ENCODE assay signal across 14 cellular contexts in genomic region chr12:51070004-51070403, GRCh38. TPM values are rescaled to one million over a fixed set of nuclear protein-coding genes. Genes with fewer than 3 reads are reported as not detected.
DNase-seq lines count a peak whose midpoint lies in the region; ATAC-seq and TF ChIP-seq lines count a peak whose summit lies in the region.
"Had no signal": no experiment of that assay in that cellular context is flagged by ENCODE, and none has a peak within 500 bp of the region (broad histone marks: within the 10 kb centered on the region; RNA-seq: fewer than 3 reads in every experiment).

No MANE protein-coding gene starts in this region.

- H3K4me1 Mint-ChIP-seq in glutamatergic neuron (ENCODE audit: low read depth, unreplicated experiment), result no peaks in the 10 kb centered on the region
- peaks cover 1% of the 10 kb centered on the region for H3K4me1 Mint-ChIP-seq in activated CD8-positive, alpha-beta memory T cell treated with anti-CD3 and anti-CD28 coated beads, Interleukin-2, amount 10 ng/mL, durations not matched to agents 7 days and 5 days
- H3K4me1 Mint-ChIP-seq: neural progenitor cell had no signal

- H3K4me1 ChIP-seq in right atrium auricular region, result peaks cover 0 to under 1% of the 10 kb centered on the region in 2 donors
- H3K4me1 ChIP-seq: neural progenitor cell had no signal

- peak overlapping the region; percentile 69 for H3K27ac Mint-ChIP-seq in glutamatergic neuron (ENCODE audit: unreplicated experiment)
- no peak overlapping the region for H3K27ac Mint-ChIP-seq in activated CD8-positive, alpha-beta memory T cell treated with anti-CD3 and anti-CD28 coated beads, Interleukin-2, amount 10 ng/mL, durations not matched to agents 7 days and 5 days
- H3K27ac Mint-ChIP-seq: neural progenitor cell; T-helper 1 cell treated with Interleukin-12 subunit alpha and Interleukin-12 subunit beta and Interleukin-4 antibody, amounts not matched to agents 30 μg/mL and 1 μg/mL, for 36 hours had no signal

- H3K27ac ChIP-seq in right atrium auricular region (no peak overlapping the region), coronary artery (no peak overlapping the region)
- H3K27ac ChIP-seq: neural progenitor cell had no signal

- H3K9me3 Mint-ChIP-seq in glutamatergic neuron (ENCODE audit: unreplicated experiment), result no peaks in the 10 kb centered on the region
- no peaks in the 10 kb centered on the region for H3K9me3 Mint-ChIP-seq in activated CD8-positive, alpha-beta memory T cell treated with anti-CD3 and anti-CD28 coated beads, Interleukin-2, amount 10 ng/mL, durations not matched to agents 7 days and 5 days (ENCODE audit: low read depth)
- H3K9me3 Mint-ChIP-seq: neural progenitor cell; T-helper 1 cell treated with Interleukin-12 subunit alpha and Interleukin-12 subunit beta and Interleukin-4 antibody, amounts not matched to agents 30 μg/mL and 1 μg/mL, for 36 hours had no signal

- DNase-seq in left ventricle myocardium superior (no peak), right atrium auricular region (ENCODE audit: low spot score) (no peak), SW480 (ENCODE audit: low spot score) (peak; percentile 17), glutamatergic neuron (no peak), coronary artery (ENCODE audit: low spot score) (no peak), COLO829 (ENCODE audit: low spot score) (no peak)
- no peak for DNase-seq in stimulated activated CD4-positive, alpha-beta T cell treated with anti-CD3 and anti-CD28 coated beads, Interleukin-12 subunit alpha, Interleukin-12 subunit beta, amount 100 ng/mL, for 4 hours
- DNase-seq in activated CD8-positive, alpha-beta memory T cell treated with anti-CD3 and anti-CD28 coated beads, Interleukin-2, amount 10 ng/mL, durations not matched to agents 7 days and 5 days, result no peak
- DNase-seq: kidney; NCI-H748 treated with DMSO at 0.1 percent for 48 hours; stimulated activated CD4-positive, alpha-beta T cell treated with anti-CD3 and anti-CD28 coated beads, Interleukin-4, amount 100 ng/mL, for 1 hour had no signal

- TF ChIP-seq CTCF in right atrium auricular region (IDR thresholded peaks at IDR 0.05) (no peak), glutamatergic neuron (IDR thresholded peaks at IDR 0.05; ENCODE audit: partially characterized antibody, unreplicated experiment) (no peak), coronary artery (IDR thresholded peaks at IDR 0.05) (no peak)

- peaks cover 79% of the 10 kb centered on the region for H3K36me3 ChIP-seq in right atrium auricular region

- H3K4me3 Mint-ChIP-seq in glutamatergic neuron (ENCODE audit: unreplicated experiment), result no peak overlapping the region
- no peak overlapping the region for H3K4me3 Mint-ChIP-seq in activated CD8-positive, alpha-beta memory T cell treated with anti-CD3 and anti-CD28 coated beads, Interleukin-2, amount 10 ng/mL, durations not matched to agents 7 days and 5 days
- H3K4me3 Mint-ChIP-seq: neural progenitor cell; T-helper 1 cell treated with Interleukin-12 subunit alpha and Interleukin-12 subunit beta and Interleukin-4 antibody, amounts not matched to agents 30 μg/mL and 1 μg/mL, for 36 hours had no signal

- intact Hi-C loops in left ventricle myocardium superior (cut with micrococcal nuclease), result no loop called here

- H3K9me3 ChIP-seq in right atrium auricular region, result no peaks in the 10 kb centered on the region
- H3K9me3 ChIP-seq: body of pancreas had no signal

- H3K27me3 ChIP-seq in right atrium auricular region, result no peaks in the 10 kb centered on the region
- H3K27me3 ChIP-seq: body of pancreas, neural progenitor cell had no signal

- CTCF ChIA-PET in activated CD8-positive, alpha-beta memory T cell treated with anti-CD3 and anti-CD28 coated beads, Interleukin-2, amount 10 ng/mL, durations not matched to agents 7 days and 5 days (lab: Charles Lee), result interaction anchor here (0.6 kb wide), 1 partner anchor 998 kb away, joined by 3 read pairs; no protein-coding TSS in a partner anchor

- H3K36me3 Mint-ChIP-seq in glutamatergic neuron (ENCODE audit: unreplicated experiment), result no peaks in the 10 kb centered on the region
- peaks cover 11% of the 10 kb centered on the region for H3K36me3 Mint-ChIP-seq in activated CD8-positive, alpha-beta memory T cell treated with anti-CD3 and anti-CD28 coated beads, Interleukin-2, amount 10 ng/mL, durations not matched to agents 7 days and 5 days

- H3K4me3 ChIP-seq in right atrium auricular region, result no peak overlapping the region
- H3K4me3 ChIP-seq in coronary artery, result no peak overlapping the region
- H3K4me3 ChIP-seq: body of pancreas, neural progenitor cell had no signal

- H3K27me3 Mint-ChIP-seq in glutamatergic neuron (ENCODE audit: unreplicated experiment), result peaks cover 2% of the 10 kb centered on the region
- no peaks in the 10 kb centered on the region for H3K27me3 Mint-ChIP-seq in activated CD8-positive, alpha-beta memory T cell treated with anti-CD3 and anti-CD28 coated beads, Interleukin-2, amount 10 ng/mL, durations not matched to agents 7 days and 5 days

- ATAC-seq in left ventricle myocardium superior, result peak; percentile 41
- ATAC-seq in activated CD8-positive, alpha-beta memory T cell treated with anti-CD3 and anti-CD28 coated beads, Interleukin-2, amount 10 ng/mL, durations not matched to agents 7 days and 5 days, result no peak
- ATAC-seq: body of pancreas had no signal

RNA-seq across cellular contexts. Expression of gene CSRNP2, which starts 13.4 kb away (rescaled TPM):
- total RNA-seq in left ventricle myocardium superior, result 18.8 TPM
- 10 to 100 TPM; 17.1 to 19.4 TPM for total RNA-seq in right atrium auricular region
- total RNA-seq in glutamatergic neuron (ENCODE audit: unreplicated experiment), result 90.6 TPM
- 10 to 100 TPM; 17.7 to 20.4 TPM for total RNA-seq in activated CD8-positive, alpha-beta memory T cell treated with anti-CD3 and anti-CD28 coated beads, Interleukin-2, amount 10 ng/mL, durations not matched to agents 7 days and 5 days

RNA-seq across cellular contexts. Expression of gene LETMD1, which starts 21.9 kb away (rescaled TPM):
- total RNA-seq in left ventricle myocardium superior, result 19.3 TPM
- total RNA-seq in right atrium auricular region, result 10 to 100 TPM; 22.8 to 27.2 TPM
- 37.1 TPM for total RNA-seq in glutamatergic neuron (ENCODE audit: unreplicated experiment)
- 10 to 100 TPM; 76.7 to 80.8 TPM for total RNA-seq in activated CD8-positive, alpha-beta memory T cell treated with anti-CD3 and anti-CD28 coated beads, Interleukin-2, amount 10 ng/mL, durations not matched to agents 7 days and 5 days

RNA-seq across cellular contexts. Expression of gene SLC11A2, which starts 43.8 kb away (rescaled TPM):
- total RNA-seq in left ventricle myocardium superior (22.9 TPM), right atrium auricular region (10 to 100 TPM; 25.5 to 40.9 TPM), glutamatergic neuron (ENCODE audit: unreplicated experiment) (41.1 TPM)
- total RNA-seq in activated CD8-positive, alpha-beta memory T cell treated with anti-CD3 and anti-CD28 coated beads, Interleukin-2, amount 10 ng/mL, durations not matched to agents 7 days and 5 days, result 10 to 100 TPM; 38.2 to 42.3 TPM
